ENCODE assay signal across 3 cellular contexts in genomic region chr10:13636776-13637175, GRCh38.
TF ChIP-seq lines count a peak whose summit lies in the region.

No MANE protein-coding gene starts in this region.

TF ChIP-seq in IMR-90, 13 proteins besides CTCF, POLR2A, EP300 and RAD21:
- no peak for TF ChIP-seq RFX5 (IDR thresholded peaks at IDR 0.05; ENCODE audit: low read depth, low read length)
- TF ChIP-seq MAFK (IDR thresholded peaks at IDR 0.05; ENCODE audit: low read depth, low read length) = no peak
- TF ChIP-seq NFE2L2 (IDR thresholded peaks at IDR 0.05; ENCODE audit: low read depth, low read length) = no peak
- no peak for TF ChIP-seq MXI1 (IDR thresholded peaks at IDR 0.05; ENCODE audit: borderline replicate concordance, low read depth, low read length)
- TF ChIP-seq FOS (IDR thresholded peaks at IDR 0.05; ENCODE audit: low read depth, low read length) = no peak
- TF ChIP-seq USF2 (IDR thresholded peaks at IDR 0.05; ENCODE audit: low read depth, low read length) = no peak
- TF ChIP-seq ELK1 (IDR thresholded peaks at IDR 0.05; ENCODE audit: borderline replicate concordance, low read depth, low read length) = no peak
- no peak for TF ChIP-seq MAZ (IDR thresholded peaks at IDR 0.05; ENCODE audit: borderline replicate concordance, low read depth, low read length)
- TF ChIP-seq CHD1 (IDR thresholded peaks at IDR 0.05; ENCODE audit: low read depth, low read length) = no peak

TF ChIP-seq in WTC11, 78 proteins besides CTCF, POLR2A, EP300 and RAD21 (continues in another document):
- TF ChIP-seq E2F4 (CRISPR knock-in tag; IDR thresholded peaks at IDR 0.05; ENCODE audit: borderline replicate concordance, low read depth) (no peak), ELF4 (CRISPR knock-in tag; IDR thresholded peaks at IDR 0.05; ENCODE audit: low read depth) (no peak), PREB (CRISPR knock-in tag; IDR thresholded peaks at IDR 0.05; ENCODE audit: borderline replicate concordance) (no peak), HMGXB4 (CRISPR knock-in tag; IDR thresholded peaks at IDR 0.05) (no peak), ZBTB21 (CRISPR knock-in tag; IDR thresholded peaks at IDR 0.05; ENCODE audit: borderline replicate concordance) (no peak), MAX (CRISPR knock-in tag; IDR thresholded peaks at IDR 0.05) (no peak), GRHL2 (CRISPR knock-in tag; IDR thresholded peaks at IDR 0.05; ENCODE audit: insufficient replicate concordance, severe bottlenecking) (no peak), CREB1 (CRISPR knock-in tag; IDR thresholded peaks at IDR 0.05) (no peak), CDX4 (CRISPR knock-in tag; IDR thresholded peaks at IDR 0.05; ENCODE audit: borderline replicate concordance) (no peak), CREM (CRISPR knock-in tag; IDR thresholded peaks at IDR 0.05) (no peak), PRRX2 (CRISPR knock-in tag; IDR thresholded peaks at IDR 0.05) (no peak), STAT6 (CRISPR knock-in tag; conservative IDR thresholded peaks at IDR 0.05; ENCODE audit: low read depth) (no peak), TEAD4 (CRISPR knock-in tag; IDR thresholded peaks at IDR 0.05) (no peak), KAT7 (CRISPR knock-in tag; IDR thresholded peaks at IDR 0.05; ENCODE audit: borderline replicate concordance) (no peak), NFYB (CRISPR knock-in tag; conservative IDR thresholded peaks at IDR 0.05; ENCODE audit: low read depth) (no peak), TP53 (CRISPR knock-in tag; IDR thresholded peaks at IDR 0.05) (no peak), ZNF317 (CRISPR knock-in tag; IDR thresholded peaks at IDR 0.05; ENCODE audit: borderline replicate concordance, low read depth) (no peak)

TF ChIP-seq in HepG2, 621 proteins besides CTCF, POLR2A, EP300 and RAD21:
- TF ChIP-seq NFE2L1 (CRISPR knock-in tag; IDR thresholded peaks at IDR 0.05; ENCODE audit: borderline replicate concordance) = no peak
- no peak for TF ChIP-seq TEAD2 (CRISPR knock-in tag; IDR thresholded peaks at IDR 0.05)
- TF ChIP-seq ZFP1 (CRISPR knock-in tag; IDR thresholded peaks at IDR 0.05) = no peak
- no peak for TF ChIP-seq FOXO1 (CRISPR knock-in tag; IDR thresholded peaks at IDR 0.05)
- no peak for TF ChIP-seq DRAP1 (CRISPR knock-in tag; IDR thresholded peaks at IDR 0.05)
- no peak for TF ChIP-seq MLX (CRISPR knock-in tag; IDR thresholded peaks at IDR 0.05)
- no peak for TF ChIP-seq PAWR (CRISPR knock-in tag; IDR thresholded peaks at IDR 0.05; ENCODE audit: borderline replicate concordance)
- TF ChIP-seq STAT6 (CRISPR knock-in tag; IDR thresholded peaks at IDR 0.05; ENCODE audit: borderline replicate concordance) = no peak
- no peak for TF ChIP-seq DMTF1 (CRISPR knock-in tag; IDR thresholded peaks at IDR 0.05)
- TF ChIP-seq KLF6 (CRISPR knock-in tag; IDR thresholded peaks at IDR 0.05) = no peak
- no peak for TF ChIP-seq PITX1 (CRISPR knock-in tag; IDR thresholded peaks at IDR 0.05)
- TF ChIP-seq DNMT1 (CRISPR knock-in tag; IDR thresholded peaks at IDR 0.05) = no peak
- TF ChIP-seq ZNF292 (CRISPR knock-in tag; IDR thresholded peaks at IDR 0.05; ENCODE audit: borderline replicate concordance, low read depth) = no peak
- no peak for TF ChIP-seq SMC3 (IDR thresholded peaks at IDR 0.05; ENCODE audit: low read length)
- TF ChIP-seq ZNF567 (CRISPR knock-in tag; IDR thresholded peaks at IDR 0.05; ENCODE audit: borderline replicate concordance) = no peak
- TF ChIP-seq ZNF616 (CRISPR knock-in tag; IDR thresholded peaks at IDR 0.05; ENCODE audit: low read depth) = no peak
TF ChIP-seq in HepG2: peak in this region for 0.
